ENCODE assay signal across 24 cellular contexts in the genomic region with DNA sequence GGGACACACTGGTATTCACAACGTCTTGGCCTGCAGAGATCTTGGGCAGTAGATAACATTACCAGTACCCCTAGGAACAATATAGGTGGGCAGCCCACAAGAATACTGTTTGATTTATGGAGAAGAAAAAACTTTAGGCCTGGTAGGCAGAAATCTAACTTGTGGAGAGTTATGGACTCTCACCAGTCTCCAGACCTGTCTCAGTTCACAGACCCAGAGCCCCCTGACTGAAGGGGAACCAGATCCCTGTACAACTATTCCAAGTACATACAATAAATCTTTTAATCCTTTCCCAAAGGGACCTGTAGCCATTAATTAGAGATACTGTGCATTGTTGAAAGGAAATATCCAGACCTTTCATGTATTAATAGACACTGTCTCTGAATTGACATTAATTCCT.
"Had no signal": no experiment of that assay in that cellular context is flagged by ENCODE, and none has a peak within 500 bp of the region (broad histone marks: within the 10 kb centered on the region; RNA-seq: fewer than 3 reads in every experiment).

No MANE protein-coding gene starts in this region.

- H3K36me3 ChIP-seq: gastrocnemius medialis, neural progenitor cell, prostate gland, right atrium auricular region, thyroid gland had no signal

- H3K9me3 ChIP-seq: gastrocnemius medialis, left lung, prostate gland, right atrium auricular region, sigmoid colon, thyroid gland had no signal

- H3K4me3 Mint-ChIP-seq: naive thymus-derived CD8-positive, alpha-beta T cell; neural progenitor cell; stimulated activated effector memory CD8-positive, alpha-beta T cell treated with anti-CD3 and anti-CD28 coated beads, Interleukin-12 subunit alpha, Interleukin-12 subunit beta, amount 100 ng/mL, for 72 hours; type B pancreatic cell had no signal

- H3K4me1 ChIP-seq: gastrocnemius medialis, left lung, prostate gland, right atrium auricular region, sigmoid colon, thyroid gland had no signal

- ATAC-seq: esophagus mucosa; gastrocnemius medialis; left lung; naive thymus-derived CD8-positive, alpha-beta T cell; stimulated activated effector memory CD8-positive, alpha-beta T cell treated with anti-CD3 and anti-CD28 coated beads, Interleukin-12 subunit alpha, Interleukin-12 subunit beta, amount 100 ng/mL, for 72 hours had no signal

- H3K27ac ChIP-seq: dorsolateral prefrontal cortex, epithelial cell of prostate, gastrocnemius medialis, left lung, neural progenitor cell, prostate gland, right atrium auricular region, sigmoid colon, stomach, thyroid gland had no signal

- DNase-seq: dorsolateral prefrontal cortex; effector CD4-positive, alpha-beta T cell; foreskin fibroblast; gastrocnemius medialis; head of caudate nucleus; kidney; left lung; mesenchymal stem cell; midbrain; naive thymus-derived CD8-positive, alpha-beta T cell; nucleus accumbens; sigmoid colon; stimulated activated CD4-positive, alpha-beta T cell treated with anti-CD3 and anti-CD28 coated beads, Interleukin-2, amount 100 ng/mL, for 24 hours; stimulated activated CD4-positive, alpha-beta T cell treated with anti-CD3 and anti-CD28 coated beads, Interleukin-4, amount 100 ng/mL, for 24 hours; stimulated activated naive CD4-positive, alpha-beta T cell treated with Interleukin-2 at 50 U/mL for 16 hours; stomach; thyroid gland had no signal

- H3K4me1 Mint-ChIP-seq: neural progenitor cell; stimulated activated effector memory CD8-positive, alpha-beta T cell treated with anti-CD3 and anti-CD28 coated beads, Interleukin-12 subunit alpha, Interleukin-12 subunit beta, amount 100 ng/mL, for 72 hours had no signal

- H3K4me3 ChIP-seq: dorsolateral prefrontal cortex, gastrocnemius medialis, left lung, neural progenitor cell, prostate gland, right atrium auricular region, sigmoid colon, stomach, thyroid gland had no signal

- H3K27ac Mint-ChIP-seq: neural progenitor cell; stimulated activated effector memory CD8-positive, alpha-beta T cell treated with anti-CD3 and anti-CD28 coated beads, Interleukin-12 subunit alpha, Interleukin-12 subunit beta, amount 100 ng/mL, for 72 hours had no signal

- H3K27me3 ChIP-seq: dorsolateral prefrontal cortex, gastrocnemius medialis, left lung, neural progenitor cell, right atrium auricular region, sigmoid colon, stomach, thyroid gland had no signal

- H3K27me3 Mint-ChIP-seq: naive thymus-derived CD8-positive, alpha-beta T cell; type B pancreatic cell had no signal

- H3K9me3 Mint-ChIP-seq: neural progenitor cell; stimulated activated effector memory CD8-positive, alpha-beta T cell treated with anti-CD3 and anti-CD28 coated beads, Interleukin-12 subunit alpha, Interleukin-12 subunit beta, amount 100 ng/mL, for 72 hours; type B pancreatic cell had no signal
